ENCODE assay signal across 2 cellular contexts in genomic region chr9:132879443-132880310, GRCh38.
TF ChIP-seq lines count a peak whose summit lies in the region.

No MANE protein-coding gene starts in this region.

TF ChIP-seq in IMR-90, 13 proteins besides CTCF, POLR2A, EP300 and RAD21:
- no peak for TF ChIP-seq RCOR1 (IDR thresholded peaks at IDR 0.05; ENCODE audit: insufficient replicate concordance, low read length)

TF ChIP-seq in K562, 482 proteins besides CTCF, POLR2A, EP300 and RAD21:
- TF ChIP-seq BCOR (IDR thresholded peaks at IDR 0.05) (peak; percentile 85), GATAD2A (IDR thresholded peaks at IDR 0.05) (no peak), PRPF4 (IDR thresholded peaks at IDR 0.05; ENCODE audit: insufficient read depth, low read depth, low read length, poor library complexity, severe bottlenecking) (no peak), SPI1 (IDR thresholded peaks at IDR 0.05; ENCODE audit: borderline replicate concordance, low read depth, low read length) (peak; percentile 74), RBM25 (IDR thresholded peaks at IDR 0.05; ENCODE audit: low read depth, low read length, severe bottlenecking) (peak; percentile 77), SNIP1 (IDR thresholded peaks at IDR 0.05; ENCODE audit: low read depth) (no peak), RCOR1 (IDR thresholded peaks at IDR 0.05; ENCODE audit: borderline replicate concordance in 1 of 2, low read depth in 2 of 2, low read length in 2 of 2) (0 out of 4 replicates have a peak, but pooled peaks of 1 of the 2 experiments have one; percentile 31), MXI1 (IDR thresholded peaks at IDR 0.05; ENCODE audit: low read depth, low read length) (no peak), KDM1A (IDR thresholded peaks at IDR 0.05) (peak; percentile 66 to 77), PHB (CRISPR knock-in tag; IDR thresholded peaks at IDR 0.05) (no peak), ESRRB (CRISPR knock-in tag; IDR thresholded peaks at IDR 0.05; ENCODE audit: borderline replicate concordance) (no peak), ELK1 (CRISPR knock-in tag; IDR thresholded peaks at IDR 0.05) (no peak), ADNP (tag; IDR thresholded peaks at IDR 0.05) (peak; percentile 68), CREBBP (IDR thresholded peaks at IDR 0.05; ENCODE audit: low read depth, low read length) (no peak), USF1 (CRISPR knock-in tag; IDR thresholded peaks at IDR 0.05) (no peak)
